1 cellular context compared by ENCODE assay signal in the genomic region with DNA sequence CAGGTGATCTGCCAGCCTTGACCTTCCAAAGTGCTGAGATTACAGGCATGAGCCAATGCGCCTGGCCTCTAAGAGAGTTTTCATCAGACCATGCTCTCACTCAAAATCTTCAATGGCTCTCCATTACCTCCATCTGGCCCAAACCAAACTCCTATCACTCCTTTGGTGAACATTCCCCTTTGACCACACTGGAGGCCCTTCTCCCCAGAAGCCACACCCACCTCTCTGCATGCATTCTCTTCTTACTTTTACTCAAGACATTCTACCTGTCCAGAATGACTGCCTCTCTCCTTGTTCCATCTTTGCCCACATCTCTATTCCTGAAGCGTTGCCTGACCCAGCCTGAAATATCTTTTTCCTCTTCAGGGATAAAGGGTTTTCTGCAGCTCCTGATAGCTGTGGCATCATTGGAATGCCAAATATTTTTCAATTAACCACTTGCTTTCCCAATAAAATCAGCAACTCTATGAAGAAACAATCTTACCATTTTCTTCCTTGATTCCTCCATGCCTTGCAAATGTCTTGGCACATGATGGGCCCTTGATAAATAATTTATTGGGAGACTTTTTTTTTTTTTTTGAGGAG.
A peak's percentile ranks its signal among the peaks of the same experiment; 100 is the strongest.
TF ChIP-seq lines count a peak whose summit lies in the region.

No MANE protein-coding gene starts in this region.

TF ChIP-seq in K562, 482 proteins besides CTCF, POLR2A, EP300 and RAD21:
- peak; percentile 19 for TF ChIP-seq ZFP36 (IDR thresholded peaks at IDR 0.05; ENCODE audit: low read depth, low read length, partially characterized antibody)
- no peak for TF ChIP-seq HDAC3 (IDR thresholded peaks at IDR 0.05; ENCODE audit: borderline replicate concordance, partially characterized antibody)
